1 cellular context compared by ENCODE assay signal in the genomic region with DNA sequence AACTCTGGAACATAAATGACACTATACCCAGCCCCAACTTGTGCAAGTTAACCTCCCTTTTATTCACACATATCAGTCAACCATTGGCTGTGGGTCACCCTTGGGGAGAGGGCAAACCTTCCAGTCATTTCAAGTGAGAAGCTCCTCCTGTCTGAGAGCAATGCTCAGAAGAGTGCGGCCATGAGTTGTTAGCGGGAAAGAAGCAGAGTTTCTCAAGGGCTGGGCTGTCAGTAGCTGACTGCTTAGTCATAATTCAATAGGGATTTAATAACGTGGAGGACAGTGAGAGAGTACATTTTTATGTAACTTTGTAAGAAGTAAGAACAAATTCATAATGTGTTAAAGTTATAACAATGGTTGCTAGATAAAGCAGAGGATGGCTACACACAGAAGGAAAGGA.
TF ChIP-seq lines count a peak whose summit lies in the region.

No MANE protein-coding gene starts in this region.

TF ChIP-seq in GM23338, 12 proteins besides CTCF, POLR2A, EP300 and RAD21:
- TF ChIP-seq EZH2phosphoT487 (IDR thresholded peaks at IDR 0.05; ENCODE audit: unreplicated experiment) = no peak
- TF ChIP-seq ZNF331 (CRISPR knock-in tag; IDR thresholded peaks at IDR 0.05; ENCODE audit: low read depth) = no peak
- TF ChIP-seq NANOG (IDR thresholded peaks at IDR 0.05; ENCODE audit: borderline replicate concordance) = no peak
- TF ChIP-seq POLR2AphosphoS5 (IDR thresholded peaks at IDR 0.05; ENCODE audit: low read depth) = no peak
- no peak for TF ChIP-seq STAT1 (IDR thresholded peaks at IDR 0.05; ENCODE audit: unreplicated experiment)
- no peak for TF ChIP-seq JUNB (IDR thresholded peaks at IDR 0.05; ENCODE audit: unreplicated experiment)
- TF ChIP-seq CREB1 (CRISPR knock-in tag; IDR thresholded peaks at IDR 0.05; ENCODE audit: low read depth) = no peak
